Comparison of ENCODE assay signal across 12 cellular contexts in genomic region chr10:30447125-30447799, GRCh38. TPM values are rescaled to one million over a fixed set of nuclear protein-coding genes. Genes with fewer than 3 reads are reported as not detected.
DNase-seq lines count a peak whose midpoint lies in the region; ATAC-seq, FAIRE-seq and TF ChIP-seq lines count a peak whose summit lies in the region.
"Had no signal": no experiment of that assay in that cellular context is flagged by ENCODE, and none has a peak within 500 bp of the region (broad histone marks: within the 10 kb centered on the region; RNA-seq: fewer than 3 reads in every experiment).

No MANE protein-coding gene starts in this region.

- intact Hi-C loops in psoas muscle (cut with DNase I), result no loop called here
- intact Hi-C loops in left lung (cut with DNase I), result no loop called here
- intact Hi-C loops in mucosa of descending colon (cut with DNase I, micrococcal nuclease), result no loop called here

- DNase-seq in GM12892 (ENCODE audit: insufficient read length) (no peak), NAMALWA (ENCODE audit: low spot score) (peak; percentile 34), choroid plexus epithelial cell (ENCODE audit: low read depth) (peak; percentile 90), psoas muscle (no peak), left lung (no peak), mucosa of descending colon (no peak), ureter (ENCODE audit: low spot score) (no peak), epidermal melanocyte (ENCODE audit: insufficient read length, low spot score) (no peak)
- DNase-seq: brain microvascular endothelial cell, NCI-H1417 treated with DMSO at 0.1 percent for 48 hours had no signal

- H3K27ac ChIP-seq in psoas muscle (peak overlapping the region; percentile 75), left lung (no peak overlapping the region)
- H3K27ac ChIP-seq: brain microvascular endothelial cell, prostate gland had no signal

- TF ChIP-seq POLR2A in GM12892 (IDR thresholded peaks at IDR 0.05; ENCODE audit: low read depth, low read length), result no peak

- peaks cover 0 to 47% of the 10 kb centered on the region in 2 donors for H3K36me3 ChIP-seq in psoas muscle (ENCODE audit: insufficient read depth in 1 of 2, low read depth in 1 of 2)
- H3K36me3 ChIP-seq in left lung, result peaks cover 0 to 87% of the 10 kb centered on the region in 2 donors
- H3K36me3 ChIP-seq in mucosa of descending colon (ENCODE audit: low read depth), result peaks cover 3% of the 10 kb centered on the region
- H3K36me3 ChIP-seq: prostate gland had no signal

- H3K9me3 ChIP-seq in psoas muscle, result no peaks in the 10 kb centered on the region
- H3K9me3 ChIP-seq in left lung, result no peaks in the 10 kb centered on the region
- no peaks in the 10 kb centered on the region for H3K9me3 ChIP-seq in mucosa of descending colon
- H3K9me3 ChIP-seq: prostate gland, tibial nerve had no signal

- no peak for TF ChIP-seq CTCF in choroid plexus epithelial cell (conservative IDR thresholded peaks at IDR 0.05; ENCODE audit: low read depth, low read length)
- no peak for TF ChIP-seq CTCF in psoas muscle (IDR thresholded peaks at IDR 0.05)
- TF ChIP-seq CTCF in left lung (IDR thresholded peaks at IDR 0.05), result no peak
- TF ChIP-seq CTCF in mucosa of descending colon (IDR thresholded peaks at IDR 0.05), result no peak

- FAIRE-seq in GM12892 (lab: Jason Lieb, UNC), result peak; percentile 62

- H3K27me3 ChIP-seq in psoas muscle (ENCODE audit: insufficient read depth in 3 of 3, low read length in 2 of 3), result no peaks in the 10 kb centered on the region
- no peaks in the 10 kb centered on the region for H3K27me3 ChIP-seq in left lung
- H3K27me3 ChIP-seq: brain microvascular endothelial cell, tibial nerve had no signal

- WGBS in psoas muscle, 3 donors, result 57 to 81% (median 61%) methylated on average over 10 of the region's 10 CpGs

- ATAC-seq in psoas muscle (peak; percentile 85 to 92 (median 90)), left lung (no peak), mucosa of descending colon (no peak)

- H3K4me3 ChIP-seq in choroid plexus epithelial cell (ENCODE audit: low read depth, low read length) (no peak overlapping the region), psoas muscle (peak overlapping the region; percentile 7), left lung (no peak overlapping the region), mucosa of descending colon (no peak overlapping the region)
- H3K4me3 ChIP-seq: prostate gland, tibial nerve had no signal

- H3K4me1 ChIP-seq in psoas muscle, result peaks cover 42% of the 10 kb centered on the region
- H3K4me1 ChIP-seq in left lung, result peaks cover 7 to 79% of the 10 kb centered on the region in 2 donors
- peaks cover 4% of the 10 kb centered on the region for H3K4me1 ChIP-seq in mucosa of descending colon (ENCODE audit: low read depth)
- H3K4me1 ChIP-seq: prostate gland had no signal

RNA-seq across cellular contexts. Expression of gene MAP3K8, which starts 13.3 kb away (rescaled TPM):
- 62.9 TPM for polyA plus RNA-seq in GM12892 (2012; ENCODE audit: missing spikeins)
- total RNA-seq in psoas muscle (1 to 10 TPM; 3.0 to 8.3 (median 4.6) TPM), left lung (10 to 100 TPM; 25.2 to 57.3 TPM), mucosa of descending colon (10 to 100 TPM; 12.3 to 20.3 (median 18.1) TPM), ureter (42.8 TPM)
- polyA plus RNA-seq in psoas muscle, result 1 to 10 TPM; 2.4 to 4.4 (median 3.9) TPM

Comparison
In these comparisons a context has a peak if more than half of its experiments do, and no peak if none do; other contexts are left out.
1. DNase-seq: peak in NAMALWA (single experiment) and choroid plexus epithelial cell (single experiment); none in GM12892 (single experiment), psoas muscle (0 of 2), left lung (0 of 2), mucosa of descending colon (0 of 3), ureter (single experiment) and epidermal melanocyte (single experiment).
2. ATAC-seq: peak in psoas muscle (4 of 4); none in left lung (single experiment) and mucosa of descending colon (single experiment).